ENCODE assay signal across 8 cellular contexts in the genomic region with DNA sequence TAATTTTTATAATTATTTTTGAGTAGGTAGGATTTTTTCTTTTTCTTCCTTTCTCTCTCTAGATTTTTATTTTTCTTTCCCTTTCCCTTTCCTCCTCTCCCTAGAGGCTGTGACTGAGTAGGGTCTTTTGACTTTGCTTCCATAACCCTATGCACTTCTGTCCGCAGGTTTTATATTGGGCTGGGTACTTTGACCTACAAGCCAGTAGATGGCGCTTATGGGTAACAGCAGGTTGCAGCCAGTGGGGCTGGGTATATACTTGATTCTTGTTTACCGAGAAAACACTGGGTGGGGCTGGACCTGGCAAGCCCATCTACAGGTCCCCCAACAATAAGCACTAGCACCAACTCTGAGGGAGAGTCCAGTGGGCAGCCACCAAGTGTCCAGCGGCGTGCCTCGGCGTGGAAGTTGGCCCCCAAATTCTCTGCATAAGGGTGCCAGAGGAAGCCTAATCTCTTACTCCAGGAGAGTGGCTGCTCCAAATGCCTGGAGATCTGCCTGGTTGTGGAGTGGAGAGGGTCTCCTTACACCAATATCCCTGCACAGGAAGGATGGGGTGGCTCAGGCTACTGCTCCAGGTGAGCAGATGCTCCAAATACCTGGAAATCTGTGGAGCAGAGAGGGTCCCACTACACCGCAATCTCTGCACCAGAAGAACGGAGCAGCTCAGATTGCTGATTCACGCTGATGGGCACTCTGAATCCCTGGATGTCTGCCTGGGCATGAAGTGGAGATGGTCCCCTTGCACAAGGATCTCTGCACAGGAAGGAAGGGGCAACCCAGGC. TPM values are rescaled to one million over a fixed set of nuclear protein-coding genes. Genes with fewer than 3 reads are reported as not detected.
DNase-seq lines count a peak whose midpoint lies in the region; ATAC-seq and TF ChIP-seq lines count a peak whose summit lies in the region.
"Not testable (repeated sequence)": the region's sequence is repeated elsewhere in the genome, so short reads cannot be mapped to it uniquely, and the experiment has no call there.

No MANE protein-coding gene starts in this region.

- not testable (repeated sequence) for H3K9me3 Mint-ChIP-seq in activated CD8-positive, alpha-beta memory T cell treated with anti-CD3 and anti-CD28 coated beads, Interleukin-2, amount 10 ng/mL, durations not matched to agents 7 days and 5 days (ENCODE audit: low read depth)

- TF ChIP-seq CTCF in epithelial cell of esophagus (IDR thresholded peaks at IDR 0.05; ENCODE audit: insufficient read depth, low read depth, low read length, missing control alignments): peak; percentile 45
- not testable (repeated sequence) for TF ChIP-seq CTCF in lung (IDR thresholded peaks at IDR 0.05; ENCODE audit: control extremely low read depth, extremely low read depth)
- TF ChIP-seq CTCF in stomach (IDR thresholded peaks at IDR 0.05): peak in 4 of 7 experiments; percentile 8 to 42 (median 28)

- not testable (repeated sequence) for H3K4me1 Mint-ChIP-seq in activated CD8-positive, alpha-beta memory T cell treated with anti-CD3 and anti-CD28 coated beads, Interleukin-2, amount 10 ng/mL, durations not matched to agents 7 days and 5 days

- H3K27ac Mint-ChIP-seq in activated CD8-positive, alpha-beta memory T cell treated with anti-CD3 and anti-CD28 coated beads, Interleukin-2, amount 10 ng/mL, durations not matched to agents 7 days and 5 days: not testable (repeated sequence)

- H3K4me3 Mint-ChIP-seq in activated CD8-positive, alpha-beta memory T cell treated with anti-CD3 and anti-CD28 coated beads, Interleukin-2, amount 10 ng/mL, durations not matched to agents 7 days and 5 days: not testable (repeated sequence)

- peak; percentile 97 for ATAC-seq in GM19468 (IDR thresholded peaks at IDR 0.05; ENCODE audit: extremely low read depth, unreplicated experiment)
- ATAC-seq in HG03066 (IDR thresholded peaks at IDR 0.05; ENCODE audit: low read depth, unreplicated experiment): peak; percentile 97
- peak; percentile 84 for ATAC-seq in activated CD8-positive, alpha-beta memory T cell treated with anti-CD3 and anti-CD28 coated beads, Interleukin-2, amount 10 ng/mL, durations not matched to agents 7 days and 5 days
- peak; percentile 66 for ATAC-seq in lung (ENCODE audit: insufficient read depth, low FRiP score)

- intact Hi-C loops in stomach (cut with DNase I; ENCODE audit: low total_unique reads): not testable (repeated sequence)

- peak; percentile 17 for DNase-seq in EL
- DNase-seq in NCI-H2081 (lab: John Stamatoyannopoulos, UW): peak; percentile 15 to 28
- DNase-seq in activated CD8-positive, alpha-beta memory T cell treated with anti-CD3 and anti-CD28 coated beads, Interleukin-2, amount 10 ng/mL, durations not matched to agents 7 days and 5 days: peak; percentile 49
- DNase-seq in epithelial cell of esophagus (ENCODE audit: low read depth): peak; percentile 35
- DNase-seq in lung (ENCODE audit: low spot score); stomach: not testable (repeated sequence)

- not testable (repeated sequence) for H3K36me3 Mint-ChIP-seq in activated CD8-positive, alpha-beta memory T cell treated with anti-CD3 and anti-CD28 coated beads, Interleukin-2, amount 10 ng/mL, durations not matched to agents 7 days and 5 days

- WGBS in lung, 2 donors: 44 to 53% methylated on average over 10 of the region's 10 CpGs
- 0 to 53% (median 41%) methylated on average over 2 to 10 of the region's 10 CpGs; no CpG with 5 or more reads in 1 of the 5 donors for WGBS in stomach, 5 donors

- TF ChIP-seq POLR2A in stomach (IDR thresholded peaks at IDR 0.05): not testable (repeated sequence)

- TF ChIP-seq EP300 in stomach (IDR thresholded peaks at IDR 0.05): not testable (repeated sequence)

- H3K27ac ChIP-seq in lung (ENCODE audit: low read depth in 1 of 2, low read length in 1 of 2); stomach: not testable (repeated sequence)

- H3K9me3 ChIP-seq in lung (ENCODE audit: control insufficient read depth in 2 of 2, insufficient read depth in 1 of 2, low read length in 1 of 2); stomach: not testable (repeated sequence)

- H3K36me3 ChIP-seq in lung (ENCODE audit: control insufficient read depth in 2 of 2, insufficient read depth in 2 of 2, low read length in 2 of 2); stomach: not testable (repeated sequence)

- not testable (repeated sequence) for H3K4me3 ChIP-seq in epithelial cell of esophagus (ENCODE audit: low read length); lung; stomach

- H3K27me3 Mint-ChIP-seq in activated CD8-positive, alpha-beta memory T cell treated with anti-CD3 and anti-CD28 coated beads, Interleukin-2, amount 10 ng/mL, durations not matched to agents 7 days and 5 days: not testable (repeated sequence)

- H3K27me3 ChIP-seq in lung (ENCODE audit: control insufficient read depth, insufficient read depth); stomach: not testable (repeated sequence)

- CTCF ChIA-PET in activated CD8-positive, alpha-beta memory T cell treated with anti-CD3 and anti-CD28 coated beads, Interleukin-2, amount 10 ng/mL, durations not matched to agents 7 days and 5 days (lab: Charles Lee): interaction anchor here (1.2 to 1.6 kb wide), 2 partner anchors 207 to 212 kb away, joined by 3 to 8 read pairs; no protein-coding TSS in a partner anchor

- not testable (repeated sequence) for H3K4me1 ChIP-seq in lung (ENCODE audit: control insufficient read depth in 2 of 2, insufficient read depth in 2 of 2, low read length in 2 of 2); stomach

RNA-seq across cellular contexts. Expression of a gene that starts 4.7 kb away (rescaled TPM):
- total RNA-seq in activated CD8-positive, alpha-beta memory T cell treated with anti-CD3 and anti-CD28 coated beads, Interleukin-2, amount 10 ng/mL, durations not matched to agents 7 days and 5 days: 1 to 10 TPM; 1.2 to 1.8 TPM
- 1 to 10 TPM; 4.4 to 8.2 TPM for total RNA-seq in lung
- polyA plus RNA-seq in lung: 1 to 10 TPM in 1 of 2 donors, under 1 TPM in 1; 0.16 to 4.3 TPM
- total RNA-seq in stomach: 10 to 100 TPM in 4 of 5 donors, 1 to 10 TPM in 1; 3.3 to 36.5 (median 17.8) TPM
- 1 to 10 TPM; 1.4 to 2.0 (median 1.8) TPM for polyA plus RNA-seq in stomach

RNA-seq across cellular contexts. Expression of a gene that starts 17.1 kb away (rescaled TPM):
- 1 to 10 TPM; 1.7 to 2.6 TPM for total RNA-seq in activated CD8-positive, alpha-beta memory T cell treated with anti-CD3 and anti-CD28 coated beads, Interleukin-2, amount 10 ng/mL, durations not matched to agents 7 days and 5 days
- total RNA-seq in lung (10 to 100 TPM in 1 of 2 donors, 1 to 10 TPM in 1; 9.0 to 10.8 TPM), stomach (10 to 100 TPM in 2 of 5 donors, 1 to 10 TPM in 2, not detected in 1; 3.8 to 23.5 (median 9.7) TPM)
- polyA plus RNA-seq in lung (10 to 100 TPM in 1 of 2 donors, 1 to 10 TPM in 1; 8.4 to 12.4 TPM), stomach (10 to 100 TPM; 11.8 to 25.1 (median 13.4) TPM)

RNA-seq across cellular contexts. Expression of a gene that starts 55.6 kb away (rescaled TPM):
- not detected for total RNA-seq in activated CD8-positive, alpha-beta memory T cell treated with anti-CD3 and anti-CD28 coated beads, Interleukin-2, amount 10 ng/mL, durations not matched to agents 7 days and 5 days
- total RNA-seq in lung (not detected), stomach (not detected)
- polyA plus RNA-seq in lung (not detected), stomach (not detected)
